19 cellular contexts compared by ENCODE assay signal in the genomic region with DNA sequence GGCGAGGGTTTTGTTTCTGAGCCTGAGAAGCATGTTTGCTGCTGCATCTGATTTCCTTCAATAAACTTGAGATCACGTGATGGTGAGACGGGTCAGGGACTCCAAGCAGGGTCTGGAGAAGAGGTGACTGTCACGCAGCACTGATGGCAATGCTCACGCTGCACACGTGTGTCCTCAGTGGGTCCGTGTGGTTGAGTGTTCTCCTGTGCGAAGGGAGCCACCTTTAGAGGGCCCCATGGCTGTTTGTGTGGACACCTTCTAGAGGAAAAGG.
DNase-seq lines count a peak whose midpoint lies in the region; TF ChIP-seq lines count a peak whose summit lies in the region.
"Had no signal": no experiment of that assay in that cellular context is flagged by ENCODE, and none has a peak within 500 bp of the region (broad histone marks: within the 10 kb centered on the region; RNA-seq: fewer than 3 reads in every experiment).

No MANE protein-coding gene starts in this region.

- no peak overlapping the region for H3K27ac Mint-ChIP-seq in activated T-cell treated with anti-CD3 and anti-CD28 coated beads, Interleukin-2, amount 50 U/mL, for 24 hours
- H3K27ac Mint-ChIP-seq: B cell, HFFc6 had no signal

- H3K9me3 Mint-ChIP-seq in activated T-cell treated with anti-CD3 and anti-CD28 coated beads, Interleukin-2, amount 50 U/mL, for 24 hours = no peaks in the 10 kb centered on the region
- H3K9me3 Mint-ChIP-seq: H9, HFFc6 had no signal

- H3K27me3 Mint-ChIP-seq in activated T-cell treated with anti-CD3 and anti-CD28 coated beads, Interleukin-2, amount 50 U/mL, for 24 hours = peaks cover 6% of the 10 kb centered on the region

- no peak for TF ChIP-seq CTCF in GM20000 (IDR thresholded peaks at IDR 0.05; ENCODE audit: extremely low read depth, missing control alignments)

- no peak overlapping the region for H3K4me3 Mint-ChIP-seq in activated T-cell treated with anti-CD3 and anti-CD28 coated beads, Interleukin-2, amount 50 U/mL, for 24 hours
- H3K4me3 Mint-ChIP-seq: B cell, H9, HFFc6 had no signal

- no peaks in the 10 kb centered on the region for H3K36me3 Mint-ChIP-seq in activated T-cell treated with anti-CD3 and anti-CD28 coated beads, Interleukin-2, amount 50 U/mL, for 24 hours (ENCODE audit: low read depth)

- intact Hi-C loops in posterior vena cava (cut with DNase I) = loop anchor here in 1 of 2 donors (10.0 kb wide), 1 partner anchor 888 kb away; no protein-coding TSS in a partner anchor

- DNase-seq in activated T-cell treated with anti-CD3 and anti-CD28 coated beads, Interleukin-2, amount 50 U/mL, for 24 hours = peak; percentile 9
- DNase-seq in activated T-cell treated with anti-CD3 and anti-CD28 coated beads, Interleukin-2, amount 50 U/mL, for 48 hours = no peak
- DNase-seq in D341Med (ENCODE audit: low spot score) = peak; percentile 17
- peak; percentile 29 for DNase-seq in ecto neural progenitor cell (ENCODE audit: low spot score)
- DNase-seq in posterior vena cava (ENCODE audit: low spot score) = peak; percentile 54
- DNase-seq in GM20000 (ENCODE audit: low spot score) = no peak
- DNase-seq in LoVo (ENCODE audit: low spot score) = no peak
- no peak for DNase-seq in germinal center (ENCODE audit: low spot score)
- DNase-seq: DMS79, H9, HFFc6, KG1, NCI-H1105, NCI-H146, NCI-H2029, NCI-H2227 treated with DMSO at 0.1 percent for 48 hours, NCI-H510A, NCI-H748 treated with DMSO at 0.1 percent for 48 hours had no signal

- no peaks in the 10 kb centered on the region for H3K4me1 Mint-ChIP-seq in activated T-cell treated with anti-CD3 and anti-CD28 coated beads, Interleukin-2, amount 50 U/mL, for 24 hours (ENCODE audit: low read depth)
- H3K4me1 Mint-ChIP-seq: B cell had no signal

Comparison
In these comparisons a context has a peak if more than half of its experiments do, and no peak if none do; other contexts are left out.
1. DNase-seq: peak in activated T-cell treated with anti-CD3 and anti-CD28 coated beads, Interleukin-2, amount 50 U/mL, for 24 hours (single experiment), D341Med (single experiment), ecto neural progenitor cell (single experiment) and posterior vena cava (single experiment); none in activated T-cell treated with anti-CD3 and anti-CD28 coated beads, Interleukin-2, amount 50 U/mL, for 48 hours (0 of 2), GM20000 (single experiment), LoVo (single experiment) and germinal center (single experiment).